ENCODE assay signal across 1 cellular context in the genomic region with DNA sequence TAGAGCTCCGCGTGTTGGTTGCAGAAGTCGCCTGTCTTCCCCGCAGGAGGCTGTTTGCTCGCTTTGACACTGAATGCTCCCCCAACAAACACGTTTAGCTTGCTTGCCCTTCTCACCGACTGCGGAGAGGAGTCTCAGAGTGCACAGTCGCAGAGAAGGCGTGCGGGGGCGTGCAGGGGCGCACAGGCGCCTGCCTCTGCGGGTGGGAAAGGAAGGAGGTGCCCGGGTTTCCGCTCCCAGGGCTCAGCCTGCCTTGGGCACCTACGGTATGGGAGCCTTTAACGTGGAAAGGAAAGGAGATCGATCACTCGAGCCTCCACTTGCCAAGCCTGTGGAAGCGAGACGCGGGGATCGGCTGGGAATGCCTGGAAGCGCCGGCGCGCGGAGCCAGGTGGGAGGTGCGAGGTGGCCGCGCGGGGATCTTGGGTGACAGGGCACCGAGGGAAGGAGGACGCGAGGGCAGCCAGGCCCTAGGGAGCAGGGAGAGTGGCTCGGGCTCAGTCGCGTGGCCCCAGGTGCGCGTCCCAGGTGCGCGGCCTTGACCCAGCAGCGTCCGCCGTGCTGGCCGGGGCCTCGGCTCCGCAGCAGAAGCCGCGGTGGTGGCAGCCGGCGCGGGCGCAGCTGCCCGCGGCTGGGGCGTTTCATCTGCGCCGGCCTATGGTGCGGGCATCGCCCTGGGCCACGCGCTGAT.
TF ChIP-seq lines count a peak whose summit lies in the region.

TSS of gene FAN1 (plus strand) at position 419 of the 691 bp plus-strand sequence. CDS start 749 bp downstream, outside the sequence.

TF ChIP-seq in HepG2, 621 proteins besides CTCF, POLR2A, EP300 and RAD21 (continued from another document and continues in another):
- TF ChIP-seq, protein P1, sequence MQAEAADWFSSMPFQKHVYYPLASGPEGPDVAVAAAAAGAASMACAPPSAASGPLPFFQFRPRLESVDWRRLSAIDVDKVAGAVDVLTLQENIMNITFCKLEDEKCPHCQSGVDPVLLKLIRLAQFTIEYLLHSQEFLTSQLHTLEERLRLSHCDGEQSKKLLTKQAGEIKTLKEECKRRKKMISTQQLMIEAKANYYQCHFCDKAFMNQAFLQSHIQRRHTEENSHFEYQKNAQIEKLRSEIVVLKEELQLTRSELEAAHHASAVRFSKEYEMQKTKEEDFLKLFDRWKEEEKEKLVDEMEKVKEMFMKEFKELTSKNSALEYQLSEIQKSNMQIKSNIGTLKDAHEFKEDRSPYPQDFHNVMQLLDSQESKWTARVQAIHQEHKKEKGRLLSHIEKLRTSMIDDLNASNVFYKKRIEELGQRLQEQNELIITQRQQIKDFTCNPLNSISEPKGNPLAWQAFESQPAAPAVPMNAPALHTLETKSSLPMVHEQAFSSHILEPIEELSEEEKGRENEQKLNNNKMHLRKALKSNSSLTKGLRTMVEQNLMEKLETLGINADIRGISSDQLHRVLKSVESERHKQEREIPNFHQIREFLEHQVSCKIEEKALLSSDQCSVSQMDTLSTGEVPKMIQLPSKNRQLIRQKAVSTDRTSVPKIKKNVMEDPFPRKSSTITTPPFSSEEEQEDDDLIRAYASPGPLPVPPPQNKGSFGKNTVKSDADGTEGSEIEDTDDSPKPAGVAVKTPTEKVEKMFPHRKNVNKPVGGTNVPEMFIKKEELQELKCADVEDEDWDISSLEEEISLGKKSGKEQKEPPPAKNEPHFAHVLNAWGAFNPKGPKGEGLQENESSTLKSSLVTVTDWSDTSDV (CRISPR knock-in tag; IDR thresholded peaks at IDR 0.05), result peak; percentile 91; the same call in 1 of the 2 replicates
- no peak for TF ChIP-seq SNAI1 (CRISPR knock-in tag; IDR thresholded peaks at IDR 0.05; ENCODE audit: borderline replicate concordance)
- TF ChIP-seq NFAT5 (CRISPR knock-in tag; IDR thresholded peaks at IDR 0.05), result peak; percentile 87
- no peak for TF ChIP-seq ZNF260 (CRISPR knock-in tag; IDR thresholded peaks at IDR 0.05; ENCODE audit: borderline replicate concordance, low read depth)
- peak; percentile 97 for TF ChIP-seq MYC (CRISPR knock-in tag; IDR thresholded peaks at IDR 0.05; ENCODE audit: borderline replicate concordance)
- 0 out of 2 replicates have a peak, but pooled peaks have one; percentile 53 for TF ChIP-seq AKAP8 (CRISPR knock-in tag; IDR thresholded peaks at IDR 0.05)
- peak; percentile 92 for TF ChIP-seq PHF8 (CRISPR knock-in tag; IDR thresholded peaks at IDR 0.05)
- no peak for TF ChIP-seq SOX6 (IDR thresholded peaks at IDR 0.05)
- TF ChIP-seq SOX6 (CRISPR knock-in tag; IDR thresholded peaks at IDR 0.05), result peak; percentile 75
- TF ChIP-seq, protein P2, sequence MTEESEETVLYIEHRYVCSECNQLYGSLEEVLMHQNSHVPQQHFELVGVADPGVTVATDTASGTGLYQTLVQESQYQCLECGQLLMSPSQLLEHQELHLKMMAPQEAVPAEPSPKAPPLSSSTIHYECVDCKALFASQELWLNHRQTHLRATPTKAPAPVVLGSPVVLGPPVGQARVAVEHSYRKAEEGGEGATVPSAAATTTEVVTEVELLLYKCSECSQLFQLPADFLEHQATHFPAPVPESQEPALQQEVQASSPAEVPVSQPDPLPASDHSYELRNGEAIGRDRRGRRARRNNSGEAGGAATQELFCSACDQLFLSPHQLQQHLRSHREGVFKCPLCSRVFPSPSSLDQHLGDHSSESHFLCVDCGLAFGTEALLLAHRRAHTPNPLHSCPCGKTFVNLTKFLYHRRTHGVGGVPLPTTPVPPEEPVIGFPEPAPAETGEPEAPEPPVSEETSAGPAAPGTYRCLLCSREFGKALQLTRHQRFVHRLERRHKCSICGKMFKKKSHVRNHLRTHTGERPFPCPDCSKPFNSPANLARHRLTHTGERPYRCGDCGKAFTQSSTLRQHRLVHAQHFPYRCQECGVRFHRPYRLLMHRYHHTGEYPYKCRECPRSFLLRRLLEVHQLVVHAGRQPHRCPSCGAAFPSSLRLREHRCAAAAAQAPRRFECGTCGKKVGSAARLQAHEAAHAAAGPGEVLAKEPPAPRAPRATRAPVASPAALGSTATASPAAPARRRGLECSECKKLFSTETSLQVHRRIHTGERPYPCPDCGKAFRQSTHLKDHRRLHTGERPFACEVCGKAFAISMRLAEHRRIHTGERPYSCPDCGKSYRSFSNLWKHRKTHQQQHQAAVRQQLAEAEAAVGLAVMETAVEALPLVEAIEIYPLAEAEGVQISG (CRISPR knock-in tag; IDR thresholded peaks at IDR 0.05), result peak; percentile 91
- TF ChIP-seq ZBTB20 (CRISPR knock-in tag; IDR thresholded peaks at IDR 0.05; ENCODE audit: borderline replicate concordance, low read depth), result peak; percentile 53; the same call in 1 of the 2 replicates
- peak; percentile 98 for TF ChIP-seq ZNF687 (CRISPR knock-in tag; IDR thresholded peaks at IDR 0.05)
- 0 out of 4 replicates have a peak, but pooled peaks of 1 of the 2 experiments have one; percentile 31 for TF ChIP-seq ATF4 (CRISPR knock-in tag; IDR thresholded peaks at IDR 0.05)
- no peak for TF ChIP-seq SMYD3 (CRISPR knock-in tag; IDR thresholded peaks at IDR 0.05)
- no peak for TF ChIP-seq NFIC (IDR thresholded peaks at IDR 0.05; ENCODE audit: low read length)
- TF ChIP-seq, protein P3, sequence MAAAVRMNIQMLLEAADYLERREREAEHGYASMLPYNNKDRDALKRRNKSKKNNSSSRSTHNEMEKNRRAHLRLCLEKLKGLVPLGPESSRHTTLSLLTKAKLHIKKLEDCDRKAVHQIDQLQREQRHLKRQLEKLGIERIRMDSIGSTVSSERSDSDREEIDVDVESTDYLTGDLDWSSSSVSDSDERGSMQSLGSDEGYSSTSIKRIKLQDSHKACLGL (CRISPR knock-in tag; IDR thresholded peaks at IDR 0.05), result peak; percentile 96
- peak; percentile 98 for TF ChIP-seq SRF (IDR thresholded peaks at IDR 0.05; ENCODE audit: low read depth, low read length)
- TF ChIP-seq, protein P4, sequence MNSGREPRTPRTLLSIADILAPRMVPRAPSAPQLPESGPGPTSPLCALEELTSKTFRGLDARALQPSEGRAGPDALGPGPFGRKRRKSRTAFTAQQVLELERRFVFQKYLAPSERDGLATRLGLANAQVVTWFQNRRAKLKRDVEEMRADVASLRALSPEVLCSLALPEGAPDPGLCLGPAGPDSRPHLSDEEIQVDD (CRISPR knock-in tag; IDR thresholded peaks at IDR 0.05; ENCODE audit: borderline replicate concordance), result peak; percentile 47; the same call in 1 of the 2 replicates
- TF ChIP-seq, protein P5, sequence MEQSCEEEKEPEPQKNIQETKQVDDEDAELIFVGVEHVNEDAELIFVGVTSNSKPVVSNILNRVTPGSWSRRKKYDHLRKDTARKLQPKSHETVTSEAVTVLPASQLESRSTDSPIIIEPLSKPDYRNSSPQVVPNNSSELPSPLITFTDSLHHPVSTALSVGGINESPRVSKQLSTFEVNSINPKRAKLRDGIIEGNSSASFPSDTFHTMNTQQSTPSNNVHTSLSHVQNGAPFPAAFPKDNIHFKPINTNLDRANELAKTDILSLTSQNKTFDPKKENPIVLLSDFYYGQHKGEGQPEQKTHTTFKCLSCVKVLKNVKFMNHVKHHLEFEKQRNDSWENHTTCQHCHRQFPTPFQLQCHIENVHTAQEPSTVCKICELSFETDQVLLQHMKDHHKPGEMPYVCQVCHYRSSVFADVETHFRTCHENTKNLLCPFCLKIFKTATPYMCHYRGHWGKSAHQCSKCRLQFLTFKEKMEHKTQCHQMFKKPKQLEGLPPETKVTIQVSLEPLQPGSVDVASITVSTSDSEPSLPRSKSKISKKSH (CRISPR knock-in tag; IDR thresholded peaks at IDR 0.05; ENCODE audit: borderline replicate concordance), result peak; percentile 94; the same call in 1 of the 2 replicates
- TF ChIP-seq TCF7L2 (IDR thresholded peaks at IDR 0.05; ENCODE audit: low read depth, low read length), result no peak
- TF ChIP-seq, protein P6, sequence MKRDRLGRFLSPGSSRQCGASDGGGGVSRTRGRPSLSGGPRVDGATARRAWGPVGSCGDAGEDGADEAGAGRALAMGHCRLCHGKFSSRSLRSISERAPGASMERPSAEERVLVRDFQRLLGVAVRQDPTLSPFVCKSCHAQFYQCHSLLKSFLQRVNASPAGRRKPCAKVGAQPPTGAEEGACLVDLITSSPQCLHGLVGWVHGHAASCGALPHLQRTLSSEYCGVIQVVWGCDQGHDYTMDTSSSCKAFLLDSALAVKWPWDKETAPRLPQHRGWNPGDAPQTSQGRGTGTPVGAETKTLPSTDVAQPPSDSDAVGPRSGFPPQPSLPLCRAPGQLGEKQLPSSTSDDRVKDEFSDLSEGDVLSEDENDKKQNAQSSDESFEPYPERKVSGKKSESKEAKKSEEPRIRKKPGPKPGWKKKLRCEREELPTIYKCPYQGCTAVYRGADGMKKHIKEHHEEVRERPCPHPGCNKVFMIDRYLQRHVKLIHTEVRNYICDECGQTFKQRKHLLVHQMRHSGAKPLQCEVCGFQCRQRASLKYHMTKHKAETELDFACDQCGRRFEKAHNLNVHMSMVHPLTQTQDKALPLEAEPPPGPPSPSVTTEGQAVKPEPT (CRISPR knock-in tag; IDR thresholded peaks at IDR 0.05; ENCODE audit: low read depth), result peak; percentile 92
- peak; percentile 97 for TF ChIP-seq ZNF563 (CRISPR knock-in tag; IDR thresholded peaks at IDR 0.05)
- TF ChIP-seq RBFOX2 (IDR thresholded peaks at IDR 0.05; ENCODE audit: low read depth, low read length), result peak; percentile 93
- TF ChIP-seq HIC2 (CRISPR knock-in tag; IDR thresholded peaks at IDR 0.05; ENCODE audit: low read depth), result 0 out of 2 replicates have a peak, but pooled peaks have one; percentile 72
- no peak for TF ChIP-seq ZFP82 (CRISPR knock-in tag; IDR thresholded peaks at IDR 0.05; ENCODE audit: borderline replicate concordance)
